Comparison of ENCODE assay signal across 8 cellular contexts in the genomic region with DNA sequence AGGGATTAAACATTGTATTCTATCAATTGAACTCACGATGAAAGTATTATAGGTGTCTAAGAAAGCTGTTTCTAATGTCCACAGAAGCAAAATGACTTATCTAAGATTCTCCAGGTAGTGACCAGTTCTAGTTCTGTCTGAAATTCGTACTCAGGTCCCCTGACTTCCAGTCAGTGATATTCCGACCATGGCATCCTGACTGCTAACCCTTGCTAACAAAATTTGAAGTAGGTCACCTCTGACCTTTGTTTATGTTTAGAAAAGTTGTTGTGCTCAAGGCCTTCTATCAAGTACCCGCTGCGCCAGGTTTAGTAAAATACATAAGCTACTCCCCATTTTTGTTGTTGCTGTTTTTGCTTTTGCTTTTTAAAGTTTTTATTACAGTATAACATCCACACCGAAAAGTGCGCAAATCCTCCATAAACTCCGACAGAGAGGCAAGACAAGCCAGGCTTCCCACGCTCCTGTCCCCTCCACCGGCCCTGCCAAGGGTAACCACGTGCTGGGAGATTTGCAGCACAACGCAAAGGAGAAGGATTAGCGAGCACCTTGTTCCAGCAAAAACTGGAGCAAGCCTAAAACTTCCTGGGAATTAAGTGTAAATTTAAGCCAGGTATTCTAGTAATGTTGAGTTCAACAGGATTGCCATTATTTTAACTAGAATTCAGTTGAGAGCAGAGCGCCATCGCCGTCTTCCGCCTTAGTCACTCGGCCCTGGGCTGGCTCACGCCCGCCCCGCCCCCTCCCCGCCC. TPM values are rescaled to one million over a fixed set of nuclear protein-coding genes. Genes with fewer than 3 reads are reported as not detected.
DNase-seq lines count a peak whose midpoint lies in the region; ATAC-seq and TF ChIP-seq lines count a peak whose summit lies in the region.

No MANE protein-coding gene starts in this region.

- no peaks in the 10 kb centered on the region for H3K36me3 Mint-ChIP-seq in activated CD4-positive, alpha-beta T cell treated with anti-CD3 and anti-CD28 coated beads, Interleukin-2, amount 10 ng/mL, durations not matched to agents 7 days and 5 days (ENCODE audit: low read depth)
- peaks cover 3% of the 10 kb centered on the region for H3K36me3 Mint-ChIP-seq in activated T-helper 1 cell treated with anti-CD3 and anti-CD28 coated beads, Interleukin-12 subunit alpha, Interleukin-12 subunit beta, Interleukin-2, Interleukin-4 antibody, amounts not matched to agents 30 ng/mL and 10 ng/mL and 1 ng/mL, durations not matched to agents 14 hours and 24 hours and 36 hours (ENCODE audit: low read depth)

- no peak for DNase-seq in activated CD4-positive, alpha-beta T cell treated with anti-CD3 and anti-CD28 coated beads, Interleukin-2, amount 10 ng/mL, durations not matched to agents 7 days and 5 days
- DNase-seq in activated CD4-positive, alpha-beta T cell treated with anti-CD3 and anti-CD28 coated beads for 1 hour: no peak
- peak; percentile 42 for DNase-seq in NCI-H1694 (lab: John Stamatoyannopoulos, UW)
- no peak for DNase-seq in activated T-helper 1 cell treated with anti-CD3 and anti-CD28 coated beads, Interleukin-12 subunit alpha, Interleukin-12 subunit beta, Interleukin-2, Interleukin-4 antibody, amounts not matched to agents 30 ng/mL and 10 ng/mL and 1 ng/mL, durations not matched to agents 14 hours and 24 hours and 36 hours (ENCODE audit: low spot score)
- peak; percentile 64 for DNase-seq in right atrium auricular region (ENCODE audit: low spot score)
- DNase-seq in renal cortical epithelial cell (ENCODE audit: low read depth): peak; percentile 48
- DNase-seq in occipital lobe (lab: John Stamatoyannopoulos, UW): no peak

- POLR2A ChIA-PET in activated CD4-positive, alpha-beta T cell treated with anti-CD3 and anti-CD28 coated beads, Interleukin-2, amount 10 ng/mL, durations not matched to agents 7 days and 5 days (lab: Charles Lee): interaction anchor here (0.6 kb wide), 2 partner anchors 17 to 248 kb away, joined by 3 to 5 read pairs; a partner anchor contains a TSS

- peak; percentile 34 for ATAC-seq in HG02885 (IDR thresholded peaks at IDR 0.05; ENCODE audit: poor library complexity, unreplicated experiment)

- CTCF ChIA-PET in activated CD4-positive, alpha-beta T cell treated with anti-CD3 and anti-CD28 coated beads, Interleukin-2, amount 10 ng/mL, durations not matched to agents 7 days and 5 days (lab: Charles Lee): interaction anchor here (1.1 to 1.5 kb wide), 4 partner anchors 11 to 246 kb away, joined by 3 to 4 read pairs (median 4); no protein-coding TSS in a partner anchor

- H3K4me3 ChIP-seq in right atrium auricular region: peak overlapping the region; percentile 62 to 65

- H3K27ac ChIP-seq in right atrium auricular region: peak overlapping the region; percentile 97 to 99

- TF ChIP-seq CTCF in right atrium auricular region (IDR thresholded peaks at IDR 0.05): no peak

- peak overlapping the region; percentile 70 for H3K4me3 Mint-ChIP-seq in activated CD4-positive, alpha-beta T cell treated with anti-CD3 and anti-CD28 coated beads, Interleukin-2, amount 10 ng/mL, durations not matched to agents 7 days and 5 days
- H3K4me3 Mint-ChIP-seq in activated T-helper 1 cell treated with anti-CD3 and anti-CD28 coated beads, Interleukin-12 subunit alpha, Interleukin-12 subunit beta, Interleukin-2, Interleukin-4 antibody, amounts not matched to agents 30 ng/mL and 10 ng/mL and 1 ng/mL, durations not matched to agents 14 hours and 24 hours and 36 hours: peak overlapping the region; percentile 79

- intact Hi-C loops in activated T-helper 1 cell treated with anti-CD3 and anti-CD28 coated beads, Interleukin-12 subunit alpha, Interleukin-12 subunit beta, Interleukin-2, Interleukin-4 antibody, amounts not matched to agents 30 ng/mL and 10 ng/mL and 1 ng/mL, durations not matched to agents 14 hours and 24 hours and 36 hours (cut with micrococcal nuclease): no loop called here

- no peaks in the 10 kb centered on the region for H3K27me3 ChIP-seq in right atrium auricular region

- no peaks in the 10 kb centered on the region for H3K36me3 ChIP-seq in right atrium auricular region

- no peaks in the 10 kb centered on the region for H3K9me3 ChIP-seq in right atrium auricular region

- peak overlapping the region; percentile 93 for H3K27ac Mint-ChIP-seq in activated CD4-positive, alpha-beta T cell treated with anti-CD3 and anti-CD28 coated beads, Interleukin-2, amount 10 ng/mL, durations not matched to agents 7 days and 5 days
- H3K27ac Mint-ChIP-seq in activated T-helper 1 cell treated with anti-CD3 and anti-CD28 coated beads, Interleukin-12 subunit alpha, Interleukin-12 subunit beta, Interleukin-2, Interleukin-4 antibody, amounts not matched to agents 30 ng/mL and 10 ng/mL and 1 ng/mL, durations not matched to agents 14 hours and 24 hours and 36 hours: peak overlapping the region; percentile 80

- H3K4me1 ChIP-seq in right atrium auricular region: peaks cover 0 to 10% of the 10 kb centered on the region in 2 donors

- no peaks in the 10 kb centered on the region for H3K9me3 Mint-ChIP-seq in activated CD4-positive, alpha-beta T cell treated with anti-CD3 and anti-CD28 coated beads, Interleukin-2, amount 10 ng/mL, durations not matched to agents 7 days and 5 days
- peaks cover 5% of the 10 kb centered on the region for H3K9me3 Mint-ChIP-seq in activated T-helper 1 cell treated with anti-CD3 and anti-CD28 coated beads, Interleukin-12 subunit alpha, Interleukin-12 subunit beta, Interleukin-2, Interleukin-4 antibody, amounts not matched to agents 30 ng/mL and 10 ng/mL and 1 ng/mL, durations not matched to agents 14 hours and 24 hours and 36 hours

- peaks cover 30% of the 10 kb centered on the region for H3K4me1 Mint-ChIP-seq in activated CD4-positive, alpha-beta T cell treated with anti-CD3 and anti-CD28 coated beads, Interleukin-2, amount 10 ng/mL, durations not matched to agents 7 days and 5 days
- H3K4me1 Mint-ChIP-seq in activated T-helper 1 cell treated with anti-CD3 and anti-CD28 coated beads, Interleukin-12 subunit alpha, Interleukin-12 subunit beta, Interleukin-2, Interleukin-4 antibody, amounts not matched to agents 30 ng/mL and 10 ng/mL and 1 ng/mL, durations not matched to agents 14 hours and 24 hours and 36 hours (ENCODE audit: low read depth): peaks cover 35% of the 10 kb centered on the region

- peaks cover 2% of the 10 kb centered on the region for H3K27me3 Mint-ChIP-seq in activated CD4-positive, alpha-beta T cell treated with anti-CD3 and anti-CD28 coated beads, Interleukin-2, amount 10 ng/mL, durations not matched to agents 7 days and 5 days
- peaks cover 2% of the 10 kb centered on the region for H3K27me3 Mint-ChIP-seq in activated T-helper 1 cell treated with anti-CD3 and anti-CD28 coated beads, Interleukin-12 subunit alpha, Interleukin-12 subunit beta, Interleukin-2, Interleukin-4 antibody, amounts not matched to agents 30 ng/mL and 10 ng/mL and 1 ng/mL, durations not matched to agents 14 hours and 24 hours and 36 hours (ENCODE audit: insufficient read depth)

RNA-seq across cellular contexts. Expression of gene HMGN4, which starts 17.9 kb away (rescaled TPM):
- total RNA-seq in activated CD4-positive, alpha-beta T cell treated with anti-CD3 and anti-CD28 coated beads, Interleukin-2, amount 10 ng/mL, durations not matched to agents 7 days and 5 days: 10 to 100 TPM; 85.7 to 93.0 TPM
- total RNA-seq in activated T-helper 1 cell treated with anti-CD3 and anti-CD28 coated beads, Interleukin-12 subunit alpha, Interleukin-12 subunit beta, Interleukin-2, Interleukin-4 antibody, amounts not matched to agents 30 ng/mL and 10 ng/mL and 1 ng/mL, durations not matched to agents 14 hours and 24 hours and 36 hours: 77.6 and 86.8 TPM in 2 replicates
- total RNA-seq in right atrium auricular region (10 to 100 TPM; 36.1 to 52.5 TPM), renal cortical epithelial cell (117 and 119 TPM in 2 replicates), occipital lobe (65.8 TPM)

RNA-seq across cellular contexts. Expression of gene BTN1A1, which starts 20.2 kb away (rescaled TPM):
- total RNA-seq in activated CD4-positive, alpha-beta T cell treated with anti-CD3 and anti-CD28 coated beads, Interleukin-2, amount 10 ng/mL, durations not matched to agents 7 days and 5 days: not detected
- total RNA-seq in activated T-helper 1 cell treated with anti-CD3 and anti-CD28 coated beads, Interleukin-12 subunit alpha, Interleukin-12 subunit beta, Interleukin-2, Interleukin-4 antibody, amounts not matched to agents 30 ng/mL and 10 ng/mL and 1 ng/mL, durations not matched to agents 14 hours and 24 hours and 36 hours: not detected in 2 replicates
- total RNA-seq in right atrium auricular region: not detected
- not detected in 2 replicates for total RNA-seq in renal cortical epithelial cell
- total RNA-seq in occipital lobe: not detected

Comparison
In these comparisons a context has a peak if more than half of its experiments do, and no peak if none do; other contexts are left out.
1. DNase-seq: peak in NCI-H1694 (single experiment), right atrium auricular region (single experiment) and renal cortical epithelial cell (single experiment); none in activated CD4-positive, alpha-beta T cell treated with anti-CD3 and anti-CD28 coated beads, Interleukin-2, amount 10 ng/mL, durations not matched to agents 7 days and 5 days (single experiment), activated CD4-positive, alpha-beta T cell treated with anti-CD3 and anti-CD28 coated beads for 1 hour (single experiment), activated T-helper 1 cell treated with anti-CD3 and anti-CD28 coated beads, Interleukin-12 subunit alpha, Interleukin-12 subunit beta, Interleukin-2, Interleukin-4 antibody, amounts not matched to agents 30 ng/mL and 10 ng/mL and 1 ng/mL, durations not matched to agents 14 hours and 24 hours and 36 hours (single experiment) and occipital lobe (single experiment).